In the genomic region with DNA sequence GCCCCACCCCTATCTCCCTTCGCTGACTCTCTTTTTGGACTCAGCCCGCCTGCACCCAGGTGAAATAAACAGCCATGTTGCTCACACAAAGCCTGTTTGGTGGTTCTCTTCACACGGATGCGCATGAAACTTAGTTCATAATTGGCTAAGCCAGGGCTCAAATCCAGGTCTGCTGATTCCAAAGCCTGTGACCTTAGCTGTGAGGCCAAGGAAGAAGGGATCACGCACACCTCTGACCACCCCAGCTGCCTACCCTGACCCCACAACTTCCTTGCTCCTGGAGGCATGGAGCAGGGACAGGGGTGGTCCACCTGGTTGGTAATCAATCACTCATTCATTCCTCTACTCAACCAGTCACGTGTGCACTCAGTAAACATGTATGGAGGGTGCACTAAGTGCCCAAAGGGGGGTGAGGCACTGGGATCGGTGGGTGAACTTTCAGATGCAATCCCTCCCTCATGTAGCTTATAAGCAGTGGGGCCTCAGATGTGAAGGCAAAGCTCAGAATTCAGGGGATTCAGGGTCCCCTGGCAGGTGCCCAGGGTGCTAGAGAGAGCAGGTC, we compare ENCODE assay signal across 8 cellular contexts. TPM values are rescaled to one million over a fixed set of nuclear protein-coding genes. Genes with fewer than 3 reads are reported as not detected.
DNase-seq lines count a peak whose midpoint lies in the region; ATAC-seq and TF ChIP-seq lines count a peak whose summit lies in the region.

No MANE protein-coding gene starts in this region.

- H3K4me1 ChIP-seq in CD4-positive, alpha-beta memory T cell (ENCODE audit: insufficient read depth, low read length), result peaks cover 50% of the 10 kb centered on the region
- peaks cover 7 to 58% (median 28%) of the 10 kb centered on the region in 4 donors for H3K4me1 ChIP-seq in Peyer's patch
- peaks cover 0 to 57% (median 11%) of the 10 kb centered on the region in 3 donors for H3K4me1 ChIP-seq in gastroesophageal sphincter

- no peaks in the 10 kb centered on the region for H3K9me3 Mint-ChIP-seq in CD4-positive, alpha-beta memory T cell
- H3K9me3 Mint-ChIP-seq in memory B cell, result no peaks in the 10 kb centered on the region

- POLR2A ChIA-PET in CD4-positive, alpha-beta memory T cell (lab: Charles Lee; ENCODE audit: partially characterized antibody), result interaction anchor here (0.6 to 5.5 kb wide), 9 partner anchors 13 to 238 kb away, joined by 3 to 70 read pairs (median 16); partner anchors contain the start of genes FXYD2 and IL10RA

- H3K27me3 ChIP-seq in CD4-positive, alpha-beta memory T cell (ENCODE audit: insufficient read depth, low read length), result no peaks in the 10 kb centered on the region
- H3K27me3 ChIP-seq in Peyer's patch (no peaks in the 10 kb centered on the region), gastroesophageal sphincter (peaks cover 29% of the 10 kb centered on the region)

- no peaks in the 10 kb centered on the region for H3K36me3 ChIP-seq in CD4-positive, alpha-beta memory T cell (ENCODE audit: insufficient read depth, low read length)
- H3K36me3 ChIP-seq in Peyer's patch (no peaks in the 10 kb centered on the region), gastroesophageal sphincter (no peaks in the 10 kb centered on the region)

- WGBS in gastroesophageal sphincter (ENCODE audit: low coverage in 1 of 2), 2 donors, result 63 to 75% methylated on average over 2 to 3 of the region's 7 CpGs

- H3K4me3 Mint-ChIP-seq in CD4-positive, alpha-beta memory T cell, result peak overlapping the region in 7 of 8 donors; percentile 27 to 89 (median 73)
- H3K4me3 Mint-ChIP-seq in memory B cell, result peak overlapping the region; percentile 74

- intact Hi-C loops in CD4-positive, alpha-beta memory T cell (cut with micrococcal nuclease), result loop anchor here (2.0 kb wide), 1 partner anchor 13 kb away; no protein-coding TSS in a partner anchor

- peak overlapping the region in 1 of 2 donors; percentile 21 for H3K4me3 ChIP-seq in CD4-positive, alpha-beta memory T cell (ENCODE audit: low read length in 2 of 2)
- H3K4me3 ChIP-seq in Peyer's patch (no peak overlapping the region), gastroesophageal sphincter (no peak overlapping the region)

- peak overlapping the region; percentile 74 for H3K27ac ChIP-seq in CD4-positive, alpha-beta memory T cell (ENCODE audit: low read depth, low read length)
- H3K27ac ChIP-seq in Peyer's patch (peak overlapping the region; percentile 70 to 77 (median 74)), gastroesophageal sphincter (peak overlapping the region in 2 of 4 donors; percentile 60 to 64)

- TF ChIP-seq CTCF in Peyer's patch (IDR thresholded peaks at IDR 0.05), result no peak
- TF ChIP-seq CTCF in gastroesophageal sphincter (IDR thresholded peaks at IDR 0.05), result no peak

- peaks cover 26 to 71% (median 43%) of the 10 kb centered on the region in 4 donors for H3K4me1 Mint-ChIP-seq in CD4-positive, alpha-beta memory T cell
- peaks cover 40% of the 10 kb centered on the region for H3K4me1 Mint-ChIP-seq in memory B cell

- peak; percentile 0 for ATAC-seq in GM21576 (IDR thresholded peaks at IDR 0.05; ENCODE audit: unreplicated experiment)
- ATAC-seq in memory B cell (ENCODE audit: low read depth), result no peak
- ATAC-seq in gastroesophageal sphincter, result no peak

- H3K27me3 Mint-ChIP-seq in CD4-positive, alpha-beta memory T cell, result peaks cover 0 to 2% of the 10 kb centered on the region in 2 donors
- peaks cover 5% of the 10 kb centered on the region for H3K27me3 Mint-ChIP-seq in memory B cell

- CTCF ChIA-PET in CD4-positive, alpha-beta memory T cell (lab: Charles Lee; ENCODE audit: partially characterized antibody), result interaction anchor here (0.7 to 16.1 kb wide), 10 partner anchors 9 to 388 kb away, joined by 3 to 440 read pairs (median 38); partner anchors contain the start of gene FXYD2

- peak overlapping the region; percentile 81 to 98 (median 96) for H3K27ac Mint-ChIP-seq in CD4-positive, alpha-beta memory T cell
- peak overlapping the region; percentile 95 for H3K27ac Mint-ChIP-seq in memory B cell

- no peaks in the 10 kb centered on the region for H3K9me3 ChIP-seq in CD4-positive, alpha-beta memory T cell (ENCODE audit: control insufficient read depth in 1 of 2, low read length in 2 of 2)
- H3K9me3 ChIP-seq in Peyer's patch (no peaks in the 10 kb centered on the region), gastroesophageal sphincter (no peaks in the 10 kb centered on the region)

- DNase-seq in CD4-positive, alpha-beta memory T cell, result no peak
- DNase-seq in Peyer's patch, result no peak
- no peak for DNase-seq in memory B cell (ENCODE audit: low spot score in 2 of 2)
- no peak for DNase-seq in retina
- no peak for DNase-seq in putamen (ENCODE audit: low spot score)
- DNase-seq in RKO (ENCODE audit: low spot score), result no peak

- TF ChIP-seq EP300 in gastroesophageal sphincter (IDR thresholded peaks at IDR 0.05), result no peak

- TF ChIP-seq POLR2A in Peyer's patch (IDR thresholded peaks at IDR 0.05) (no peak), gastroesophageal sphincter (IDR thresholded peaks at IDR 0.05) (no peak)

- no peaks in the 10 kb centered on the region for H3K36me3 Mint-ChIP-seq in CD4-positive, alpha-beta memory T cell
- no peaks in the 10 kb centered on the region for H3K36me3 Mint-ChIP-seq in memory B cell

RNA-seq across cellular contexts. Expression of gene FXYD2, which starts 10.3 kb away (rescaled TPM):
- total RNA-seq in CD4-positive, alpha-beta memory T cell, result 10 to 100 TPM in 1 of 2 experiments, 1 to 10 TPM in 1; 9.3 to 10.5 TPM
- 1 to 10 TPM; 3.5 to 7.1 TPM for polyA plus RNA-seq in CD4-positive, alpha-beta memory T cell
- total RNA-seq in Peyer's patch, result 1 to 10 TPM in 1 of 4 donors, under 1 TPM in 1, not detected in 2; 0.67 to 1.7 TPM
- 1 to 10 TPM in 2 of 4 donors, under 1 TPM in 2; 0.50 to 3.0 (median 1.2) TPM for total RNA-seq in gastroesophageal sphincter

RNA-seq across cellular contexts. Expression of gene DSCAML1, which starts 17.3 kb away (rescaled TPM):
- total RNA-seq in CD4-positive, alpha-beta memory T cell, result 1 to 10 TPM in 1 of 2 experiments, under 1 TPM in 1; 1.00 to 1.0 TPM
- not detected for polyA plus RNA-seq in CD4-positive, alpha-beta memory T cell
- total RNA-seq in Peyer's patch (1 to 10 TPM in 2 of 4 donors, under 1 TPM in 2; 0.18 to 5.8 (median 2.9) TPM), gastroesophageal sphincter (1 to 10 TPM in 1 of 4 donors, under 1 TPM in 3; 0.35 to 2.5 (median 0.73) TPM)
